Comparison of ENCODE assay signal across 8 cellular contexts in the genomic region with DNA sequence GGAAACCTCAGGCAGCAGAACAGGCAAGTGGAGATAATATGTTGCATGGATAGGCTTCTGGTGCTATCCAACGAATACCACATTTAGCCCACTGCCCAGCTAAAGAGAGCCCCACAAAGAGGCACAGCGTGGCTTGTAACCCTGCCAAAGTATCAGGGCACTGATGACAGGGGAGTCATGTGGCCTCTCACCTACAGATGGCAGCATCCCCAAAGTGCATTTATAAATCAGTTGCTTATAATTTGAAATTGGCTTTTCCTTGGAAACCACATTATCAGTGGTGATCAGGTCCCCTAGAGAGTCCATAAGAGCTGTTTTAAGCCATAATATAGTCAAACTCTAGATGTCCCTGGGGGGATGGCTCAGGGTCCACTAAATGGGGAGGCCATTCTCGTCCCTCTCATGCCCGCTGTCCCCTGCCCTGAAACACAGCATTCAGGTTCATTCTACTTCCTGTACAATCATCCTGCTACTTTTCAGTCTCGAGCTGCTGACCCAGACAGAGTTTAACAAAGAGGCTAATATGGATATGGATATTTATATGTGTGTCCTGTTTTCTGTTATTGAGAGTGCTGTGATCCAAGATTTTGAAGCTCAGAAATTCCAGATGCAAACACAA. TPM values are rescaled to one million over a fixed set of nuclear protein-coding genes. Genes with fewer than 3 reads are reported as not detected.
A peak's percentile ranks its signal among the peaks of the same experiment; 100 is the strongest.
DNase-seq lines count a peak whose midpoint lies in the region; ATAC-seq and TF ChIP-seq lines count a peak whose summit lies in the region.

No MANE protein-coding gene starts in this region.

- DNase-seq in ACHN, result peak; percentile 15
- peak in 1 of 3 donors; percentile 52 for DNase-seq in Peyer's patch
- DNase-seq in head of caudate nucleus, result peak in 22 of 42 donors; percentile 1 to 43 (median 18)
- DNase-seq in activated T-cell treated with anti-CD3 and anti-CD28 coated beads for 4 hours, result no peak

- no peaks in the 10 kb centered on the region for H3K36me3 ChIP-seq in Peyer's patch

- no peaks in the 10 kb centered on the region for H3K9me3 ChIP-seq in Peyer's patch

- H3K27me3 ChIP-seq in Peyer's patch, result no peaks in the 10 kb centered on the region

- in situ Hi-C loops in ACHN (cut with HindIII; ENCODE audit: low pct_ligation_motif_present, low pct_unique_long_range_greater_than_20kb, low sequenced_read_pairs), result no loop called here

- no peaks in the 10 kb centered on the region for H3K4me1 ChIP-seq in Peyer's patch

- no peak overlapping the region for H3K27ac ChIP-seq in Peyer's patch

- TF ChIP-seq CTCF in Peyer's patch (IDR thresholded peaks at IDR 0.05), result peak in 4 of 6 experiments; percentile 10 to 48 (median 38)

- intact Hi-C loops in head of caudate nucleus (cut with DNase I), result no loop called here

- peak; percentile 57 for ATAC-seq in GM19463 (IDR thresholded peaks at IDR 0.05; ENCODE audit: unreplicated experiment)
- no peak for ATAC-seq in GM21528 (IDR thresholded peaks at IDR 0.05; ENCODE audit: low FRiP score, unreplicated experiment)
- no peak for ATAC-seq in HG02623 (IDR thresholded peaks at IDR 0.05; ENCODE audit: unreplicated experiment)
- no peak for ATAC-seq in HG03139 (IDR thresholded peaks at IDR 0.05; ENCODE audit: unreplicated experiment)

- no peak for TF ChIP-seq POLR2A in Peyer's patch (IDR thresholded peaks at IDR 0.05)

- H3K4me3 ChIP-seq in Peyer's patch, result no peak overlapping the region

RNA-seq across cellular contexts. Expression of gene SRPX, which starts 28.6 kb away (rescaled TPM):
- total RNA-seq in Peyer's patch, result 10 to 100 TPM; 14.2 to 26.4 (median 22.1) TPM
